12 cellular contexts compared by ENCODE assay signal in the genomic region with DNA sequence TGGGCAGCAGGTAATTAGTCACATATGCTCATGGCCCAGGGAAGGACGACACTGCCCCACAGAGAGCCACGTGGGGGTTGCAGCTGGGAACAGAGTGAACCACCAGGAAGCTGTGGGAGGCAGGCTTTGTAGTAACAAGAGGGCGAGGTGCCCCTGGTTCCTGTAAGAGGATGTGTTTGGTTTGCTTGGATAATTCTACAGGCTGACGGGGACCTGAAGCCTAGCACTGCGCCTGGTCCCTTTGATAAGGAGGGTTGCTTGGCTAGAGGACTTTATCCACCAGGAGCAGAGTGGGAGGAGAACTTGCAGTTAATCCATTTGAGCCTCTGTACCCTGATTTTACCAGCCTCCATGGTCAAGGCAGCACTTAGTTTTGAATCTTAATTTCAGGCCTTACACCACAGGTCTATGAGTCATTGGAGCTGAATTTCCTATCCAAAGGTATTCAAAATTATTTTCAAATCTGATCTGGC.
DNase-seq lines count a peak whose midpoint lies in the region; ATAC-seq, FAIRE-seq and TF ChIP-seq lines count a peak whose summit lies in the region.
"Had no signal": no experiment of that assay in that cellular context is flagged by ENCODE, and none has a peak within 500 bp of the region (broad histone marks: within the 10 kb centered on the region; RNA-seq: fewer than 3 reads in every experiment).

No MANE protein-coding gene starts in this region.

- intact Hi-C loops in left lung (cut with DNase I) = no loop called here
- intact Hi-C loops in naive thymus-derived CD4-positive, alpha-beta T cell (cut with micrococcal nuclease) = no loop called here

- POLR2A ChIA-PET in naive thymus-derived CD4-positive, alpha-beta T cell (lab: Charles Lee) = no interaction called here

- FAIRE-seq in bronchial epithelial cell (lab: Jason Lieb, UNC) = no peak

- H3K27ac ChIP-seq in left lung = no peak overlapping the region
- H3K27ac ChIP-seq in substantia nigra (ENCODE audit: low read depth, low read length, poor library complexity, severe bottlenecking) = no peak overlapping the region
- H3K27ac ChIP-seq in naive thymus-derived CD4-positive, alpha-beta T cell (ENCODE audit: low read depth, low read length) = no peak overlapping the region

- CTCF ChIA-PET in naive thymus-derived CD4-positive, alpha-beta T cell (lab: Charles Lee) = no interaction called here

- no peak for TF ChIP-seq POLR2A in NB4 (IDR thresholded peaks at IDR 0.05; ENCODE audit: extremely low read depth, insufficient read length)

- DNase-seq in ELR (ENCODE audit: low read depth) = peak; percentile 28
- DNase-seq in NB4 (ENCODE audit: low read depth) = peak; percentile 67
- peak; percentile 73 for DNase-seq in bronchial epithelial cell (ENCODE audit: low read depth)
- no peak for DNase-seq in left lung
- no peak for DNase-seq in substantia nigra (lab: John Stamatoyannopoulos, UW)
- no peak for DNase-seq in left lobe of liver (ENCODE audit: low spot score)
- DNase-seq in naive thymus-derived CD4-positive, alpha-beta T cell = no peak
- DNase-seq: activated CD8-positive, alpha-beta memory T cell treated with anti-CD3 and anti-CD28 coated beads, Interleukin-2, amount 50 U/mL, for 48 hours; central memory CD4-positive, alpha-beta T cell; NCI-H2227 treated with DMSO at 0.1 percent for 48 hours; stimulated activated naive B cell treated with anti-CD40 and anti-IgM and Interleukin-4, amounts not matched to agents 10 μg/mL and 1 μg/mL and 100 μg/mL, for 72 hours had no signal

- ATAC-seq in left lung (peak; percentile 36), GM19455 (IDR thresholded peaks at IDR 0.05; ENCODE audit: unreplicated experiment) (no peak), left lobe of liver (no peak)
- no peak for ATAC-seq in naive thymus-derived CD4-positive, alpha-beta T cell
- ATAC-seq: stimulated activated naive B cell treated with anti-CD40 and anti-IgM and Interleukin-4, amounts not matched to agents 10 μg/mL and 1 μg/mL and 100 μg/mL, for 72 hours had no signal

- H3K4me3 ChIP-seq in NB4 (ENCODE audit: low read depth, low read length) (no peak overlapping the region), bronchial epithelial cell (ENCODE audit: low read depth, low read length) (no peak overlapping the region), left lung (no peak overlapping the region)
- H3K4me3 ChIP-seq in naive thymus-derived CD4-positive, alpha-beta T cell (ENCODE audit: low read length) = no peak overlapping the region

- H3K27ac Mint-ChIP-seq in naive thymus-derived CD4-positive, alpha-beta T cell = peak overlapping the region in 1 of 9 donors; percentile 55
- H3K27ac Mint-ChIP-seq: stimulated activated naive B cell treated with anti-CD40 and anti-IgM and Interleukin-4, amounts not matched to agents 10 μg/mL and 1 μg/mL and 100 μg/mL, for 72 hours had no signal

- no peaks in the 10 kb centered on the region for H3K9me3 ChIP-seq in left lung
- H3K9me3 ChIP-seq in naive thymus-derived CD4-positive, alpha-beta T cell (ENCODE audit: control insufficient read depth in 2 of 3, low read length in 3 of 3) = no peaks in the 10 kb centered on the region

- H3K36me3 Mint-ChIP-seq in naive thymus-derived CD4-positive, alpha-beta T cell = no peaks in the 10 kb centered on the region
- H3K36me3 Mint-ChIP-seq: stimulated activated naive B cell treated with anti-CD40 and anti-IgM and Interleukin-4, amounts not matched to agents 10 μg/mL and 1 μg/mL and 100 μg/mL, for 72 hours had no signal

- peaks cover 0 to 8% of the 10 kb centered on the region in 2 donors for H3K4me1 ChIP-seq in left lung
- H3K4me1 ChIP-seq in naive thymus-derived CD4-positive, alpha-beta T cell (ENCODE audit: control insufficient read depth in 2 of 2, insufficient read depth in 2 of 2, low read length in 2 of 2) = no peaks in the 10 kb centered on the region

- H3K9me3 Mint-ChIP-seq in naive thymus-derived CD4-positive, alpha-beta T cell = peaks cover 0 to 3% (median 1%) of the 10 kb centered on the region in 11 donors

- H3K27me3 ChIP-seq in bronchial epithelial cell (ENCODE audit: control insufficient read depth, insufficient read depth, low read length) (no peaks in the 10 kb centered on the region), left lung (no peaks in the 10 kb centered on the region)
- no peaks in the 10 kb centered on the region for H3K27me3 ChIP-seq in naive thymus-derived CD4-positive, alpha-beta T cell (ENCODE audit: control insufficient read depth in 2 of 2, insufficient read depth in 2 of 2, low read length in 2 of 2)

- peaks cover 0 to 5% (median 0%) of the 10 kb centered on the region in 7 donors for H3K4me1 Mint-ChIP-seq in naive thymus-derived CD4-positive, alpha-beta T cell

- H3K27me3 Mint-ChIP-seq in naive thymus-derived CD4-positive, alpha-beta T cell = peaks cover 0 to 9% (median 0%) of the 10 kb centered on the region in 5 donors

- TF ChIP-seq CTCF in NB4 (IDR thresholded peaks at IDR 0.05; ENCODE audit: low read depth, low read length) = peak; percentile 25
- TF ChIP-seq CTCF in bronchial epithelial cell (IDR thresholded peaks at IDR 0.05; ENCODE audit: insufficient read depth, low read length, severe bottlenecking) = no peak
- no peak for TF ChIP-seq CTCF in left lung (IDR thresholded peaks at IDR 0.05)

- H3K4me3 Mint-ChIP-seq in naive thymus-derived CD4-positive, alpha-beta T cell = no peak overlapping the region
- H3K4me3 Mint-ChIP-seq: stimulated activated naive B cell treated with anti-CD40 and anti-IgM and Interleukin-4, amounts not matched to agents 10 μg/mL and 1 μg/mL and 100 μg/mL, for 72 hours had no signal

- H3K36me3 ChIP-seq in bronchial epithelial cell (ENCODE audit: control insufficient read depth, insufficient read depth, low read length) (no peaks in the 10 kb centered on the region), left lung (no peaks in the 10 kb centered on the region)
- H3K36me3 ChIP-seq in naive thymus-derived CD4-positive, alpha-beta T cell (ENCODE audit: control insufficient read depth in 2 of 3, insufficient read depth in 3 of 3, low read length in 3 of 3) = no peaks in the 10 kb centered on the region

Comparison
In these comparisons a context has a peak if more than half of its experiments do, and no peak if none do; other contexts are left out.
1. DNase-seq: peak in ELR (single experiment), NB4 (single experiment) and bronchial epithelial cell (single experiment); none in left lung (0 of 2), substantia nigra (0 of 49), left lobe of liver (single experiment) and naive thymus-derived CD4-positive, alpha-beta T cell (0 of 9).